Comparison of ENCODE assay signal across 1 cellular context in the genomic region with DNA sequence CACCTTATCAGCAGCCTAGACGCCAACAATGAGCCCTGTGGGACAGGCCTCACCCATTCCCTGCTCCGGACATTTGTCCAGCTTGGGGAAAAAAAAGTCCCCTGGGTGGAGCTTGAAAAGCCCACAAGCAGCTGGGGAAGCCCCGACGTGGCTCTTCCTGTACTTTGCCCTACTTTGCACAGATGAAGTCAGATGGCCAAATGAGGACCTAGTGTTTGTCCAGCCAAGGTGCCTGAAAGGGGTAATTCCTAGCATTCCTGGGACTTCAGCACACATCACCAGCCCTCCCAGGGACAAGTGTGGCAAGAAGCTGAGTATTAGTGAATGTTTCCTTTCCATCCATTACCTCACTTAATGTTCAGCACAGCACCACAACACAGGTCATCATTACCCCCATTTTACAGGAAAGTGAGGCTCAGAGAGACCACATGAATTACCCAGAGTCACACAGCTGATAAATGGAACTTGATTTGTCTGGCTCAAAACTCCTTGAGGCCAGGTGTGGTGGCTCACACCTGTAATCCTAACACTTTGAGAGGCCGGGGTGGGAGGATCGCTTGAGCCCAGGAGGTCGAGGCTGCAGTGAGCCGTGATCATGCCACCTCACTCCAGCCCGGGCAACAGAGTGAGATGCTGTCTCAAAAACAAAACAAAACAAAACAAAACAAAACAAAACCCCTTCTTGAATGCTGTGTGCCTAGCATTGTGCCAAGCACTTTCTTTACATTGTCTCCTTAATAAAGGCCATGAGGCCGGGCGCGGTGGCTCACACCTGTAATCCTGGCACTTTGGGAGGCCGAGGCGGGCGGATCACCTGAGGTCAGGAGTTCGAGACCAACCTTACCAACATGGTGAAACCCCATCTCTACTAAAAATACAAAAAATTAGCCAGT.
TF ChIP-seq lines count a peak whose summit lies in the region.

No MANE protein-coding gene starts in this region.

TF ChIP-seq in HepG2, 621 proteins besides CTCF, POLR2A, EP300 and RAD21 (continued from another document and continues in another):
- TF ChIP-seq POGK (CRISPR knock-in tag; conservative IDR thresholded peaks at IDR 0.05), result peak; percentile 76
- 0 out of 2 replicates have a peak, but pooled peaks have one; percentile 12 for TF ChIP-seq FIP1L1 (IDR thresholded peaks at IDR 0.05; ENCODE audit: borderline replicate concordance, insufficient read depth, low read depth, low read length)
- TF ChIP-seq ASH2L (IDR thresholded peaks at IDR 0.05; ENCODE audit: insufficient read length, low read depth, low read length), result peak; percentile 79
- no peak for TF ChIP-seq NFRKB (IDR thresholded peaks at IDR 0.05)
- TF ChIP-seq ZNF362 (CRISPR knock-in tag; IDR thresholded peaks at IDR 0.05; ENCODE audit: borderline replicate concordance), result peak; percentile 97
- peak; percentile 56 for TF ChIP-seq ZMYM4 (CRISPR knock-in tag; IDR thresholded peaks at IDR 0.05)
- TF ChIP-seq MYC (CRISPR knock-in tag; IDR thresholded peaks at IDR 0.05; ENCODE audit: borderline replicate concordance), result peak; percentile 54; the same call in 1 of the 2 replicates
- TF ChIP-seq FOXO1 (CRISPR knock-in tag; IDR thresholded peaks at IDR 0.05), result peak; percentile 63; the same call in 1 of the 2 replicates
- TF ChIP-seq CEBPB (IDR thresholded peaks at IDR 0.05; ENCODE audit: borderline replicate concordance, low read depth, low read length), result peak; percentile 91
- TF ChIP-seq, protein P1, sequence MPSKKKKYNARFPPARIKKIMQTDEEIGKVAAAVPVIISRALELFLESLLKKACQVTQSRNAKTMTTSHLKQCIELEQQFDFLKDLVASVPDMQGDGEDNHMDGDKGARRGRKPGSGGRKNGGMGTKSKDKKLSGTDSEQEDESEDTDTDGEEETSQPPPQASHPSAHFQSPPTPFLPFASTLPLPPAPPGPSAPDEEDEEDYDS (CRISPR knock-in tag; IDR thresholded peaks at IDR 0.05), result peak; percentile 82; the same call in 1 of the 2 replicates
- TF ChIP-seq, protein P2, sequence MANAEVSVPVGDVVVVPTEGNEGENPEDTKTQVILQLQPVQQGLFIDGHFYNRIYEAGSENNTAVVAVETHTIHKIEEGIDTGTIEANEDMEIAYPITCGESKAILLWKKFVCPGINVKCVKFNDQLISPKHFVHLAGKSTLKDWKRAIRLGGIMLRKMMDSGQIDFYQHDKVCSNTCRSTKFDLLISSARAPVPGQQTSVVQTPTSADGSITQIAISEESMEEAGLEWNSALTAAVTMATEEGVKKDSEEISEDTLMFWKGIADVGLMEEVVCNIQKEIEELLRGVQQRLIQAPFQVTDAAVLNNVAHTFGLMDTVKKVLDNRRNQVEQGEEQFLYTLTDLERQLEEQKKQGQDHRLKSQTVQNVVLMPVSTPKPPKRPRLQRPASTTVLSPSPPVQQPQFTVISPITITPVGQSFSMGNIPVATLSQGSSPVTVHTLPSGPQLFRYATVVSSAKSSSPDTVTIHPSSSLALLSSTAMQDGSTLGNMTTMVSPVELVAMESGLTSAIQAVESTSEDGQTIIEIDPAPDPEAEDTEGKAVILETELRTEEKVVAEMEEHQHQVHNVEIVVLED (CRISPR knock-in tag; IDR thresholded peaks at IDR 0.05; ENCODE audit: borderline replicate concordance), result peak; percentile 28; the same call in 1 of the 2 replicates
- no peak for TF ChIP-seq ZNF773 (CRISPR knock-in tag; IDR thresholded peaks at IDR 0.05; ENCODE audit: borderline replicate concordance)
- peak; percentile 51 for TF ChIP-seq GFI1 (CRISPR knock-in tag; IDR thresholded peaks at IDR 0.05; ENCODE audit: borderline replicate concordance)
- TF ChIP-seq ZNF782 (CRISPR knock-in tag; IDR thresholded peaks at IDR 0.05; ENCODE audit: borderline replicate concordance), result 0 out of 2 replicates have a peak, but pooled peaks have one; percentile 37
- TF ChIP-seq KLF16 (CRISPR knock-in tag; IDR thresholded peaks at IDR 0.05), result peak in 1 of 2 experiments; percentile 29; a peak in 1 of 4 replicates
- no peak for TF ChIP-seq ISX (CRISPR knock-in tag; conservative IDR thresholded peaks at IDR 0.05)
- no peak for TF ChIP-seq HNRNPLL (IDR thresholded peaks at IDR 0.05; ENCODE audit: low read depth, low read length, poor library complexity, severe bottlenecking)
- TF ChIP-seq ZBTB49 (CRISPR knock-in tag; IDR thresholded peaks at IDR 0.05; ENCODE audit: borderline replicate concordance), result no peak
- TF ChIP-seq, protein P3, sequence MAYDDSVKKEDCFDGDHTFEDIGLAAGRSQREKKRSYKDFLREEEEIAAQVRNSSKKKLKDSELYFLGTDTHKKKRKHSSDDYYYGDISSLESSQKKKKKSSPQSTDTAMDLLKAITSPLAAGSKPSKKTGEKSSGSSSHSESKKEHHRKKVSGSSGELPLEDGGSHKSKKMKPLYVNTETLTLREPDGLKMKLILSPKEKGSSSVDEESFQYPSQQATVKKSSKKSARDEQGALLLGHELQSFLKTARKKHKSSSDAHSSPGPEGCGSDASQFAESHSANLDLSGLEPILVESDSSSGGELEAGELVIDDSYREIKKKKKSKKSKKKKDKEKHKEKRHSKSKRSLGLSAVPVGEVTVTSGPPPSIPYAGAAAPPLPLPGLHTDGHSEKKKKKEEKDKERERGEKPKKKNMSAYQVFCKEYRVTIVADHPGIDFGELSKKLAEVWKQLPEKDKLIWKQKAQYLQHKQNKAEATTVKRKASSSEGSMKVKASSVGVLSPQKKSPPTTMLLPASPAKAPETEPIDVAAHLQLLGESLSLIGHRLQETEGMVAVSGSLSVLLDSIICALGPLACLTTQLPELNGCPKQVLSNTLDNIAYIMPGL (CRISPR knock-in tag; IDR thresholded peaks at IDR 0.05; ENCODE audit: borderline replicate concordance in 1 of 2, low read depth in 1 of 2), result peak in 1 of 2 experiments; percentile 44; a peak in 1 of 4 replicates
- no peak for TF ChIP-seq EZH2 (conservative IDR thresholded peaks at IDR 0.05; ENCODE audit: low read depth, low read length)
- TF ChIP-seq ZSCAN21 (CRISPR knock-in tag; IDR thresholded peaks at IDR 0.05; ENCODE audit: borderline replicate concordance), result peak; percentile 59; the same call in 1 of the 2 replicates
- TF ChIP-seq, protein P4, sequence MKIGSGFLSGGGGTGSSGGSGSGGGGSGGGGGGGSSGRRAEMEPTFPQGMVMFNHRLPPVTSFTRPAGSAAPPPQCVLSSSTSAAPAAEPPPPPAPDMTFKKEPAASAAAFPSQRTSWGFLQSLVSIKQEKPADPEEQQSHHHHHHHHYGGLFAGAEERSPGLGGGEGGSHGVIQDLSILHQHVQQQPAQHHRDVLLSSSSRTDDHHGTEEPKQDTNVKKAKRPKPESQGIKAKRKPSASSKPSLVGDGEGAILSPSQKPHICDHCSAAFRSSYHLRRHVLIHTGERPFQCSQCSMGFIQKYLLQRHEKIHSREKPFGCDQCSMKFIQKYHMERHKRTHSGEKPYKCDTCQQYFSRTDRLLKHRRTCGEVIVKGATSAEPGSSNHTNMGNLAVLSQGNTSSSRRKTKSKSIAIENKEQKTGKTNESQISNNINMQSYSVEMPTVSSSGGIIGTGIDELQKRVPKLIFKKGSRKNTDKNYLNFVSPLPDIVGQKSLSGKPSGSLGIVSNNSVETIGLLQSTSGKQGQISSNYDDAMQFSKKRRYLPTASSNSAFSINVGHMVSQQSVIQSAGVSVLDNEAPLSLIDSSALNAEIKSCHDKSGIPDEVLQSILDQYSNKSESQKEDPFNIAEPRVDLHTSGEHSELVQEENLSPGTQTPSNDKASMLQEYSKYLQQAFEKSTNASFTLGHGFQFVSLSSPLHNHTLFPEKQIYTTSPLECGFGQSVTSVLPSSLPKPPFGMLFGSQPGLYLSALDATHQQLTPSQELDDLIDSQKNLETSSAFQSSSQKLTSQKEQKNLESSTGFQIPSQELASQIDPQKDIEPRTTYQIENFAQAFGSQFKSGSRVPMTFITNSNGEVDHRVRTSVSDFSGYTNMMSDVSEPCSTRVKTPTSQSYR (CRISPR knock-in tag; IDR thresholded peaks at IDR 0.05; ENCODE audit: borderline replicate concordance), result peak; percentile 31; the same call in 1 of the 2 replicates
- TF ChIP-seq, protein P5, sequence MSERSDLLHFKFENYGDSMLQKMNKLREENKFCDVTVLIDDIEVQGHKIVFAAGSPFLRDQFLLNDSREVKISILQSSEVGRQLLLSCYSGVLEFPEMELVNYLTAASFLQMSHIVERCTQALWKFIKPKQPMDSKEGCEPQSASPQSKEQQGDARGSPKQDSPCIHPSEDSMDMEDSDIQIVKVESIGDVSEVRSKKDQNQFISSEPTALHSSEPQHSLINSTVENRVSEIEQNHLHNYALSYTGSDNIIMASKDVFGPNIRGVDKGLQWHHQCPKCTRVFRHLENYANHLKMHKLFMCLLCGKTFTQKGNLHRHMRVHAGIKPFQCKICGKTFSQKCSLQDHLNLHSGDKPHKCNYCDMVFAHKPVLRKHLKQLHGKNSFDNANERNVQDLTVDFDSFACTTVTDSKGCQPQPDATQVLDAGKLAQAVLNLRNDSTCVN (CRISPR knock-in tag; IDR thresholded peaks at IDR 0.05; ENCODE audit: borderline replicate concordance), result no peak
- 0 out of 2 replicates have a peak, but pooled peaks have one; percentile 23 for TF ChIP-seq ZNF138 (CRISPR knock-in tag; IDR thresholded peaks at IDR 0.05; ENCODE audit: low read depth)
- 0 out of 2 replicates have a peak, but pooled peaks have one; percentile 19 for TF ChIP-seq ZNF761 (CRISPR knock-in tag; conservative IDR thresholded peaks at IDR 0.05)
- TF ChIP-seq RERE (CRISPR knock-in tag; IDR thresholded peaks at IDR 0.05; ENCODE audit: low read depth), result peak; percentile 43; the same call in 1 of the 2 replicates
- peak; percentile 69 for TF ChIP-seq FOSL2 (CRISPR knock-in tag; IDR thresholded peaks at IDR 0.05)
- TF ChIP-seq ZNF614 (CRISPR knock-in tag; IDR thresholded peaks at IDR 0.05; ENCODE audit: borderline replicate concordance), result peak; percentile 79; the same call in 1 of the 2 replicates
- no peak for TF ChIP-seq RBAK (CRISPR knock-in tag; IDR thresholded peaks at IDR 0.05)
- no peak for TF ChIP-seq ZNF136 (CRISPR knock-in tag; IDR thresholded peaks at IDR 0.05; ENCODE audit: low read depth)
- TF ChIP-seq PRMT3 (CRISPR knock-in tag; IDR thresholded peaks at IDR 0.05; ENCODE audit: borderline replicate concordance, low read depth), result 0 out of 2 replicates have a peak, but pooled peaks have one; percentile 68
